Comparison of ENCODE assay signal across 8 cellular contexts in the genomic region with DNA sequence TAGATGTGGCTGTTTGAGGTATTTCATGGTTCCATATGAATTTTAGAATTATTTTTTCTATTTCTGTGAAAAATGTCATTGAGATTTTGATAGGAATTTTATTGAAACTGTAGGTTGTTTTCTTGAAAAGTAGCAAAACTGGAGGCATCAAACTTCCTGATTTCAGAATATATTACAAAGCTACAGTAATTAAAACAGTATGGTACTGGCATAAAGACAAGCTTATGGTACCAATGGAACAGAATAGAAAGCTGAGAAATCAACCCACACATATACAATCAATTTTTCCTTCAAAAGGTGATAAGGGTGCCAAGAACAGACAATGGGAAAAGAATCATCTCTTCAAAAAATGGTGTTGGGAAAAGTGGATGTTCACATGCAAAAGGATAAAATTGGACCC.
"Had no signal": no experiment of that assay in that cellular context is flagged by ENCODE, and none has a peak within 500 bp of the region (broad histone marks: within the 10 kb centered on the region; RNA-seq: fewer than 3 reads in every experiment).

No MANE protein-coding gene starts in this region.

- ATAC-seq: GM12878 had no signal

- FAIRE-seq: G401.6, GM12878, GM12891, GM12892, GM18507, GM19239 had no signal

- DNase-seq: GDM1, GF-D8 had no signal

- H3K4me3 ChIP-seq: GM12878 had no signal
